ENCODE assay signal across 21 cellular contexts in genomic region chr12:75994069-75994740, GRCh38. TPM values are rescaled to one million over a fixed set of nuclear protein-coding genes. Genes with fewer than 3 reads are reported as not detected.
DNase-seq lines count a peak whose midpoint lies in the region; ATAC-seq, FAIRE-seq and TF ChIP-seq lines count a peak whose summit lies in the region.
"Had no signal": no experiment of that assay in that cellular context is flagged by ENCODE, and none has a peak within 500 bp of the region (broad histone marks: within the 10 kb centered on the region; RNA-seq: fewer than 3 reads in every experiment).

No MANE protein-coding gene starts in this region.

- H3K9me3 ChIP-seq in A549 (no peaks in the 10 kb centered on the region), A673 (ENCODE audit: low read depth, low read length, poor library complexity, severe bottlenecking) (no peaks in the 10 kb centered on the region)
- H3K9me3 ChIP-seq: BE2C, heart left ventricle, mucosa of descending colon, psoas muscle had no signal

- TF ChIP-seq POLR2A in A549 (IDR thresholded peaks at IDR 0.05; ENCODE audit: low read length): no peak

- no peak for TF ChIP-seq RAD21 in A549 (conservative IDR thresholded peaks at IDR 0.05 in 1 of 2, IDR thresholded peaks at IDR 0.05 in 1 of 2)

- TF ChIP-seq CTCF in A549 (IDR thresholded peaks at IDR 0.05): no peak
- TF ChIP-seq CTCF in activated CD8-positive, alpha-beta T cell treated with anti-CD3 and anti-CD28 coated beads for 36 hours (IDR thresholded peaks at IDR 0.05): no peak
- no peak for TF ChIP-seq CTCF in A673 (conservative IDR thresholded peaks at IDR 0.05; ENCODE audit: low read depth, low read length)

- no peaks in the 10 kb centered on the region for H3K36me3 Mint-ChIP-seq in activated CD4-positive, alpha-beta T cell treated with anti-CD3 and anti-CD28 coated beads for 36 hours (ENCODE audit: low read depth)
- peaks cover 6% of the 10 kb centered on the region for H3K36me3 Mint-ChIP-seq in activated CD4-positive, alpha-beta T cell treated with anti-CD3 and anti-CD28 coated beads, Interleukin-2, amount 10 ng/mL, durations not matched to agents 7 days and 5 days (ENCODE audit: low read depth)
- no peaks in the 10 kb centered on the region for H3K36me3 Mint-ChIP-seq in activated CD8-positive, alpha-beta T cell treated with anti-CD3 and anti-CD28 coated beads for 36 hours (ENCODE audit: low read depth)

- H3K4me2 ChIP-seq in A549: peak overlapping the region; percentile 22

- CTCF ChIA-PET in activated CD4-positive, alpha-beta T cell treated with anti-CD3 and anti-CD28 coated beads for 36 hours (lab: Charles Lee): interaction anchor here (1.0 to 2.1 kb wide), 2 partner anchors 19 to 27 kb away, joined by 3 to 6 read pairs; no protein-coding TSS in a partner anchor
- CTCF ChIA-PET in activated CD4-positive, alpha-beta T cell treated with anti-CD3 and anti-CD28 coated beads, Interleukin-2, amount 10 ng/mL, durations not matched to agents 7 days and 5 days (lab: Charles Lee): interaction anchor here (0.9 to 2.6 kb wide), 2 partner anchors 12 to 14 kb away, joined by 3 to 9 read pairs; no protein-coding TSS in a partner anchor
- CTCF ChIA-PET in A549 (lab: Yijun Ruan, JAX): no interaction called here
- CTCF ChIA-PET in activated CD8-positive, alpha-beta T cell treated with anti-CD3 and anti-CD28 coated beads for 36 hours (lab: Charles Lee): interaction anchor here (0.8 to 1.5 kb wide), 3 partner anchors 9 to 26 kb away, joined by 3 to 4 read pairs (median 4); no protein-coding TSS in a partner anchor
- CTCF ChIA-PET in A673 (lab: Charles Lee): no interaction called here

- no peak for FAIRE-seq in A549 (lab: Jason Lieb, UNC)
- FAIRE-seq: HTR-8/SVneo, urothelium cell line had no signal

- no peaks in the 10 kb centered on the region for H3K27me3 ChIP-seq in A673 (replicated peaks; ENCODE audit: insufficient read depth, low read depth, low read length, poor library complexity)
- H3K27me3 ChIP-seq: BE2C, heart left ventricle had no signal

- POLR2A ChIA-PET in activated CD4-positive, alpha-beta T cell treated with anti-CD3 and anti-CD28 coated beads for 36 hours (lab: Charles Lee): interaction anchor here (0.6 to 1.0 kb wide), 2 partner anchors 17 to 26 kb away, joined by 3 read pairs; no protein-coding TSS in a partner anchor
- POLR2A ChIA-PET in activated CD4-positive, alpha-beta T cell treated with anti-CD3 and anti-CD28 coated beads, Interleukin-2, amount 10 ng/mL, durations not matched to agents 7 days and 5 days (lab: Charles Lee): no interaction called here
- POLR2A ChIA-PET in A549 (lab: Yijun Ruan, JAX): no interaction called here
- POLR2A ChIA-PET in activated CD8-positive, alpha-beta T cell treated with anti-CD3 and anti-CD28 coated beads for 36 hours (lab: Charles Lee): interaction anchor here (1.0 to 2.5 kb wide), 4 partner anchors 15 to 37 kb away, joined by 3 to 8 read pairs (median 6); partner anchors contain the start of gene PHLDA1
- POLR2A ChIA-PET in A673 (lab: Charles Lee; ENCODE audit: low non-redundant PET): interaction anchor here (0.7 kb wide), 1 partner anchor 86 kb away, joined by 4 read pairs; no protein-coding TSS in a partner anchor

- H3K27ac ChIP-seq in A549: peak overlapping the region; percentile 49 to 88
- no peak overlapping the region for H3K27ac ChIP-seq in A673 (ENCODE audit: low read depth, low read length, poor library complexity, severe bottlenecking)
- H3K27ac ChIP-seq: heart left ventricle, psoas muscle had no signal

- no peak for TF ChIP-seq EP300 in A549 (IDR thresholded peaks at IDR 0.05)

- H3K36me3 ChIP-seq in A673 (ENCODE audit: insufficient read depth, low read length, poor library complexity, severe bottlenecking): no peaks in the 10 kb centered on the region
- H3K36me3 ChIP-seq: BE2C, heart left ventricle had no signal

- H3K9me3 Mint-ChIP-seq in activated CD4-positive, alpha-beta T cell treated with anti-CD3 and anti-CD28 coated beads for 36 hours (ENCODE audit: low read depth): no peaks in the 10 kb centered on the region
- H3K9me3 Mint-ChIP-seq in activated CD4-positive, alpha-beta T cell treated with anti-CD3 and anti-CD28 coated beads, Interleukin-2, amount 10 ng/mL, durations not matched to agents 7 days and 5 days: peaks cover 5% of the 10 kb centered on the region
- H3K9me3 Mint-ChIP-seq in activated CD8-positive, alpha-beta T cell treated with anti-CD3 and anti-CD28 coated beads for 36 hours: no peaks in the 10 kb centered on the region

- peak; percentile 53 for DNase-seq in activated CD4-positive, alpha-beta T cell treated with anti-CD3 and anti-CD28 coated beads for 36 hours
- no peak for DNase-seq in activated CD4-positive, alpha-beta T cell treated with anti-CD3 and anti-CD28 coated beads, Interleukin-2, amount 10 ng/mL, durations not matched to agents 7 days and 5 days
- no peak for DNase-seq in A549 (ENCODE audit: low read depth in 1 of 2, low spot score in 1 of 2)
- peak; percentile 63 for DNase-seq in activated CD8-positive, alpha-beta T cell treated with anti-CD3 and anti-CD28 coated beads for 36 hours
- DNase-seq in kidney tubule cell (ENCODE audit: low spot score): peak; percentile 55
- no peak for DNase-seq in A673 (ENCODE audit: low spot score)
- DNase-seq: 8988T, amygdala, BE2C, caudate nucleus, dermis blood vessel endothelial cell, H7, heart left ventricle, mucosa of descending colon, NCI-H524 treated with DMSO at 0.1 percent for 48 hours, psoas muscle, substantia nigra had no signal

- H3K27ac Mint-ChIP-seq in activated CD4-positive, alpha-beta T cell treated with anti-CD3 and anti-CD28 coated beads for 36 hours: peak overlapping the region; percentile 34
- no peak overlapping the region for H3K27ac Mint-ChIP-seq in activated CD4-positive, alpha-beta T cell treated with anti-CD3 and anti-CD28 coated beads, Interleukin-2, amount 10 ng/mL, durations not matched to agents 7 days and 5 days
- H3K27ac Mint-ChIP-seq in activated CD8-positive, alpha-beta T cell treated with anti-CD3 and anti-CD28 coated beads for 36 hours: peak overlapping the region; percentile 69

- WGBS in A549 (ENCODE audit: missing lambda C conversion rate): 60% methylated on average over 4 of the region's 4 CpGs

- H3K27me3 Mint-ChIP-seq in activated CD4-positive, alpha-beta T cell treated with anti-CD3 and anti-CD28 coated beads for 36 hours: peaks cover 7% of the 10 kb centered on the region
- no peaks in the 10 kb centered on the region for H3K27me3 Mint-ChIP-seq in activated CD4-positive, alpha-beta T cell treated with anti-CD3 and anti-CD28 coated beads, Interleukin-2, amount 10 ng/mL, durations not matched to agents 7 days and 5 days
- peaks cover 4% of the 10 kb centered on the region for H3K27me3 Mint-ChIP-seq in activated CD8-positive, alpha-beta T cell treated with anti-CD3 and anti-CD28 coated beads for 36 hours

- BruUV-seq in A673 (replicated peaks; lab: Mats Ljungman, UMichigan): no TSS peak

- H3K4me3 Mint-ChIP-seq in activated CD4-positive, alpha-beta T cell treated with anti-CD3 and anti-CD28 coated beads for 36 hours: no peak overlapping the region
- H3K4me3 Mint-ChIP-seq in activated CD4-positive, alpha-beta T cell treated with anti-CD3 and anti-CD28 coated beads, Interleukin-2, amount 10 ng/mL, durations not matched to agents 7 days and 5 days: no peak overlapping the region
- H3K4me3 Mint-ChIP-seq in activated CD8-positive, alpha-beta T cell treated with anti-CD3 and anti-CD28 coated beads for 36 hours: no peak overlapping the region

- intact Hi-C loops in activated CD4-positive, alpha-beta T cell treated with anti-CD3 and anti-CD28 coated beads for 36 hours (cut with DNase I, micrococcal nuclease): loop anchor here (1.0 to 2.0 kb wide), 7 partner anchors 16 to 353 kb away; partner anchors contain the start of gene PHLDA1 (in 2 of the 2)
- intact Hi-C loops in activated CD8-positive, alpha-beta T cell treated with anti-CD3 and anti-CD28 coated beads for 36 hours (cut with micrococcal nuclease): loop anchor here (1.0 to 2.0 kb wide), 2 partner anchors 15 to 26 kb away; no protein-coding TSS in a partner anchor
- intact Hi-C loops in A673 (cut with micrococcal nuclease; ENCODE audit: unreplicated experiment): no loop called here

- peaks cover 73% of the 10 kb centered on the region for H3K4me1 ChIP-seq in A549
- H3K4me1 ChIP-seq in A673 (ENCODE audit: insufficient read depth, low read length, poor library complexity, severe bottlenecking): no peaks in the 10 kb centered on the region
- H3K4me1 ChIP-seq: psoas muscle had no signal

- ATAC-seq in activated CD4-positive, alpha-beta T cell treated with anti-CD3 and anti-CD28 coated beads for 36 hours: peak; percentile 86
- ATAC-seq in A549: no peak
- ATAC-seq in activated CD8-positive, alpha-beta T cell treated with anti-CD3 and anti-CD28 coated beads for 36 hours: peak; percentile 81
- no peak for ATAC-seq in HG03196 (IDR thresholded peaks at IDR 0.05; ENCODE audit: unreplicated experiment)
- ATAC-seq in HG03520 (IDR thresholded peaks at IDR 0.05; ENCODE audit: unreplicated experiment): no peak
- ATAC-seq: heart left ventricle, mucosa of descending colon, psoas muscle had no signal

- H3K4me1 Mint-ChIP-seq in activated CD4-positive, alpha-beta T cell treated with anti-CD3 and anti-CD28 coated beads for 36 hours: peaks cover 26% of the 10 kb centered on the region
- H3K4me1 Mint-ChIP-seq in activated CD4-positive, alpha-beta T cell treated with anti-CD3 and anti-CD28 coated beads, Interleukin-2, amount 10 ng/mL, durations not matched to agents 7 days and 5 days: peaks cover 9% of the 10 kb centered on the region
- peaks cover 51% of the 10 kb centered on the region for H3K4me1 Mint-ChIP-seq in activated CD8-positive, alpha-beta T cell treated with anti-CD3 and anti-CD28 coated beads for 36 hours (ENCODE audit: low read depth)

- no peak overlapping the region for H3K4me3 ChIP-seq in A549
- H3K4me3 ChIP-seq in A673 (ENCODE audit: low read depth, low read length, poor library complexity, severe bottlenecking): no peak overlapping the region
- H3K4me3 ChIP-seq: heart left ventricle, mucosa of descending colon, psoas muscle had no signal

TF ChIP-seq in A549, 52 proteins besides CTCF, POLR2A, EP300 and RAD21 (continues in another document):
- peak; percentile 17; the same call in 1 of the 2 replicates for TF ChIP-seq HOXB13 (CRISPR knock-in tag; IDR thresholded peaks at IDR 0.05; ENCODE audit: low read depth)
- no peak for TF ChIP-seq GATA3 (IDR thresholded peaks at IDR 0.05; ENCODE audit: borderline replicate concordance)

RNA-seq across cellular contexts. Expression of gene PHLDA1, which starts 37.4 kb away (rescaled TPM):
- 10 to 100 TPM; 12.3 to 14.3 TPM for total RNA-seq in activated CD4-positive, alpha-beta T cell treated with anti-CD3 and anti-CD28 coated beads for 36 hours
- 1 to 10 TPM; 3.8 to 3.9 TPM for total RNA-seq in activated CD4-positive, alpha-beta T cell treated with anti-CD3 and anti-CD28 coated beads, Interleukin-2, amount 10 ng/mL, durations not matched to agents 7 days and 5 days
- polyA plus RNA-seq in A549 (2011; rRNA removed) (54.1 and 71.6 TPM in 2 replicates), A549 (2017; fragmentation: RNase III; extraction: RNeasy Plus Mini Kit Qiagen cat#74134 plus additional on column Dnase treatment) (32.7 to 43.1 TPM (median 39.3 TPM) in 3 replicates)
- 34.1 and 42.4 TPM in 2 replicates for polyA plus RNA-seq in A549 (2012; cell fraction: cytosol; rRNA removed)
- polyA plus RNA-seq in A549 (2012; cell fraction: nucleus; rRNA removed): 42.2 and 45.0 TPM in 2 replicates
- 44.3 and 53.0 TPM in 2 replicates for polyA minus RNA-seq in A549 (2011; rRNA and poly(A)+ RNA removed)
- 10 to 100 TPM; 33.9 to 35.0 TPM for total RNA-seq in activated CD8-positive, alpha-beta T cell treated with anti-CD3 and anti-CD28 coated beads for 36 hours
- total RNA-seq in A673 (2021): 3.4 and 4.9 TPM in 2 replicates

Comparison
In these comparisons a context has a peak if more than half of its experiments do, and no peak if none do; other contexts are left out.
1. DNase-seq: peak in activated CD4-positive, alpha-beta T cell treated with anti-CD3 and anti-CD28 coated beads for 36 hours (single experiment), activated CD8-positive, alpha-beta T cell treated with anti-CD3 and anti-CD28 coated beads for 36 hours (single experiment) and kidney tubule cell (single experiment); none in activated CD4-positive, alpha-beta T cell treated with anti-CD3 and anti-CD28 coated beads, Interleukin-2, amount 10 ng/mL, durations not matched to agents 7 days and 5 days (single experiment), A549 (0 of 2) and A673 (single experiment).
2. POLR2A ChIA-PET loops: an anchor here in activated CD4-positive, alpha-beta T cell treated with anti-CD3 and anti-CD28 coated beads for 36 hours (0.6 to 1.0 kb wide), activated CD8-positive, alpha-beta T cell treated with anti-CD3 and anti-CD28 coated beads for 36 hours (1.0 to 2.5 kb wide) and A673 (0.7 kb wide); none called in activated CD4-positive, alpha-beta T cell treated with anti-CD3 and anti-CD28 coated beads, Interleukin-2, amount 10 ng/mL, durations not matched to agents 7 days and 5 days and A549.
3. ATAC-seq: peak in activated CD4-positive, alpha-beta T cell treated with anti-CD3 and anti-CD28 coated beads for 36 hours (single experiment) and activated CD8-positive, alpha-beta T cell treated with anti-CD3 and anti-CD28 coated beads for 36 hours (single experiment); none in A549 (0 of 2), HG03196 (single experiment) and HG03520 (single experiment).
4. CTCF ChIA-PET loops: an anchor here in activated CD4-positive, alpha-beta T cell treated with anti-CD3 and anti-CD28 coated beads for 36 hours (1.0 to 2.1 kb wide), activated CD4-positive, alpha-beta T cell treated with anti-CD3 and anti-CD28 coated beads, Interleukin-2, amount 10 ng/mL, durations not matched to agents 7 days and 5 days (0.9 to 2.6 kb wide) and activated CD8-positive, alpha-beta T cell treated with anti-CD3 and anti-CD28 coated beads for 36 hours (0.8 to 1.5 kb wide); none called in A549 and A673.